ENCODE assay signal across 25 cellular contexts in genomic region chr19:474126-475078, GRCh38. TPM values are rescaled to one million over a fixed set of nuclear protein-coding genes. Genes with fewer than 3 reads are reported as not detected.
DNase-seq lines count a peak whose midpoint lies in the region; ATAC-seq and TF ChIP-seq lines count a peak whose summit lies in the region.
"Had no signal": no experiment of that assay in that cellular context is flagged by ENCODE, and none has a peak within 500 bp of the region (broad histone marks: within the 10 kb centered on the region; RNA-seq: fewer than 3 reads in every experiment).

No MANE protein-coding gene starts in this region.

- peak overlapping the region in 10 of 12 donors; percentile 13 to 85 (median 68) for H3K27ac ChIP-seq in heart left ventricle
- peak overlapping the region; percentile 82 for H3K27ac ChIP-seq in lower lobe of right lung
- peak overlapping the region; percentile 15 to 83 (median 74) for H3K27ac ChIP-seq in spleen
- H3K27ac ChIP-seq: cardiac muscle cell, epithelial cell of prostate, testis had no signal

- peaks cover 4% of the 10 kb centered on the region for H3K4me1 Mint-ChIP-seq in type B pancreatic cell (ENCODE audit: unreplicated experiment)
- H3K4me1 Mint-ChIP-seq: stimulated activated memory B cell treated with anti-CD40 and anti-IgM and Interleukin-4, amounts not matched to agents 10 μg/mL and 1 μg/mL and 100 μg/mL, for 72 hours; T-cell had no signal

- no peaks in the 10 kb centered on the region for H3K9me3 Mint-ChIP-seq in type B pancreatic cell
- H3K9me3 Mint-ChIP-seq: activated naive CD4-positive, alpha-beta T cell treated with anti-CD3 and anti-CD28 coated beads for 36 hours; CD4-positive, alpha-beta T cell; natural killer cell treated with Interleukin-12 subunit alpha and Interleukin-12 subunit beta and Interleukin-15 and Interleukin-18, amount 100 ng/mL, for 72 hours; stimulated activated memory B cell treated with anti-CD40 and anti-IgM and Interleukin-4, amounts not matched to agents 10 μg/mL and 1 μg/mL and 100 μg/mL, for 72 hours; T-cell had no signal

- H3K27me3 Mint-ChIP-seq in type B pancreatic cell, result no peaks in the 10 kb centered on the region

- peak overlapping the region in 7 of 12 donors; percentile 3 to 38 (median 27) for H3K4me3 ChIP-seq in heart left ventricle
- peak overlapping the region; percentile 29 for H3K4me3 ChIP-seq in lower lobe of right lung
- H3K4me3 ChIP-seq in spleen, result no peak overlapping the region
- H3K4me3 ChIP-seq: cardiac muscle cell, testis had no signal

- no peak overlapping the region for H3K27ac Mint-ChIP-seq in type B pancreatic cell
- H3K27ac Mint-ChIP-seq: activated naive CD4-positive, alpha-beta T cell treated with anti-CD3 and anti-CD28 coated beads for 36 hours; CD4-positive, alpha-beta T cell; natural killer cell treated with Interleukin-12 subunit alpha and Interleukin-12 subunit beta and Interleukin-15 and Interleukin-18, amount 100 ng/mL, for 72 hours; stimulated activated memory B cell treated with anti-CD40 and anti-IgM and Interleukin-4, amounts not matched to agents 10 μg/mL and 1 μg/mL and 100 μg/mL, for 72 hours; T-cell had no signal

- ATAC-seq in heart left ventricle, result peak; percentile 58 to 85 (median 74)
- peak; percentile 42 to 55 for ATAC-seq in lower lobe of right lung
- ATAC-seq in GM19328 (IDR thresholded peaks at IDR 0.05; ENCODE audit: unreplicated experiment), result no peak
- no peak for ATAC-seq in HG03097 (IDR thresholded peaks at IDR 0.05; ENCODE audit: low FRiP score, unreplicated experiment)
- ATAC-seq: activated CD4-positive, CD25-positive, alpha-beta regulatory T cell treated with anti-CD3 and anti-CD28 coated beads, Interleukin-2, amount 50 U/mL, for 24 hours; stimulated activated memory B cell treated with anti-CD40 and anti-IgM and Interleukin-4, amounts not matched to agents 10 μg/mL and 1 μg/mL and 100 μg/mL, for 72 hours; T-cell had no signal

- H3K4me3 Mint-ChIP-seq in type B pancreatic cell, result no peak overlapping the region
- H3K4me3 Mint-ChIP-seq: activated naive CD4-positive, alpha-beta T cell treated with anti-CD3 and anti-CD28 coated beads for 36 hours; CD4-positive, alpha-beta T cell; natural killer cell treated with Interleukin-12 subunit alpha and Interleukin-12 subunit beta and Interleukin-15 and Interleukin-18, amount 100 ng/mL, for 72 hours; stimulated activated memory B cell treated with anti-CD40 and anti-IgM and Interleukin-4, amounts not matched to agents 10 μg/mL and 1 μg/mL and 100 μg/mL, for 72 hours; T-cell had no signal

- no peaks in the 10 kb centered on the region for H3K9me3 ChIP-seq in heart left ventricle
- H3K9me3 ChIP-seq in lower lobe of right lung, result no peaks in the 10 kb centered on the region
- H3K9me3 ChIP-seq in spleen, result no peaks in the 10 kb centered on the region
- H3K9me3 ChIP-seq: testis had no signal

- intact Hi-C loops in heart left ventricle (cut with DNase I), result loop anchor here in 1 of 10 donors (10.0 kb wide), 1 partner anchor 80 kb away; no protein-coding TSS in a partner anchor
- intact Hi-C loops in lower lobe of right lung (cut with DNase I), result no loop called here
- intact Hi-C loops in spleen (cut with DNase I; ENCODE audit: low total_unique reads), result no loop called here

- no peaks in the 10 kb centered on the region for H3K36me3 Mint-ChIP-seq in type B pancreatic cell
- H3K36me3 Mint-ChIP-seq: natural killer cell treated with Interleukin-12 subunit alpha and Interleukin-12 subunit beta and Interleukin-15 and Interleukin-18, amount 100 ng/mL, for 72 hours; stimulated activated memory B cell treated with anti-CD40 and anti-IgM and Interleukin-4, amounts not matched to agents 10 μg/mL and 1 μg/mL and 100 μg/mL, for 72 hours; T-cell had no signal

- no peak for TF ChIP-seq POLR2A in heart left ventricle (IDR thresholded peaks at IDR 0.05)
- no peak for TF ChIP-seq POLR2A in spleen (IDR thresholded peaks at IDR 0.05)

- H3K4me1 ChIP-seq in heart left ventricle, result peaks cover 0 to 14% (median 6%) of the 10 kb centered on the region in 12 donors
- H3K4me1 ChIP-seq in lower lobe of right lung, result no peaks in the 10 kb centered on the region
- peaks cover 0 to 17% (median 5%) of the 10 kb centered on the region in 6 donors for H3K4me1 ChIP-seq in spleen
- H3K4me1 ChIP-seq: testis had no signal

- H3K36me3 ChIP-seq in heart left ventricle (no peaks in the 10 kb centered on the region), lower lobe of right lung (no peaks in the 10 kb centered on the region), spleen (no peaks in the 10 kb centered on the region)
- H3K36me3 ChIP-seq: cardiac muscle cell had no signal

- peak in 3 of 12 donors; percentile 9 to 23 (median 23) for TF ChIP-seq CTCF in heart left ventricle (IDR thresholded peaks at IDR 0.05)
- peak; percentile 34 for TF ChIP-seq CTCF in lower lobe of right lung (IDR thresholded peaks at IDR 0.05)
- peak in 2 of 11 experiments; percentile 23 to 29 for TF ChIP-seq CTCF in spleen (IDR thresholded peaks at IDR 0.05 in 8 of 11, conservative IDR thresholded peaks at IDR 0.05 in 3 of 11)
- TF ChIP-seq CTCF in type B pancreatic cell (conservative IDR thresholded peaks at IDR 0.05), result no peak

- DNase-seq in RPMI7951 (ENCODE audit: low read depth), result peak; percentile 41
- peak in 4 of 5 donors; percentile 45 to 75 (median 56) for DNase-seq in heart left ventricle
- no peak for DNase-seq in lower lobe of right lung
- peak; percentile 75 for DNase-seq in spleen
- no peak for DNase-seq in type B pancreatic cell (ENCODE audit: extremely low spot score, unreplicated experiment)
- DNase-seq in anterior cingulate cortex (lab: John Stamatoyannopoulos, UW), result no peak
- DNase-seq: activated naive CD4-positive, alpha-beta T cell treated with anti-CD3 and anti-CD28 coated beads for 36 hours; activated T-cell treated with anti-CD3 and anti-CD28 coated beads, Interleukin-2, amount 50 U/mL, for 1 hour; amygdala; CD4-positive, alpha-beta T cell; midbrain; NCI-H1694 treated with DMSO at 0.1 percent for 48 hours; NCI-H774; stimulated activated CD4-positive, alpha-beta T cell treated with anti-CD3 and anti-CD28 coated beads, Interleukin-2, amount 100 ng/mL, for 24 hours; T-cell; testis had no signal

- H3K27me3 ChIP-seq in heart left ventricle (no peaks in the 10 kb centered on the region), lower lobe of right lung (ENCODE audit: low read depth) (no peaks in the 10 kb centered on the region), spleen (replicated peaks in 1 of 7) (peaks cover 0 to 21% (median 0%) of the 10 kb centered on the region in 7 donors)
- H3K27me3 ChIP-seq: cardiac muscle cell, testis had no signal

- 51 to 68% (median 62%) methylated on average over 35 to 57 of the region's 57 CpGs for WGBS in heart left ventricle, 4 donors
- whole genome bisulfite sequencing in spleen, 5 donors, result 55 to 77% (median 59%) methylated on average over 10 to 57 of the region's 57 CpGs

RNA-seq across cellular contexts. Expression of gene SHC2, which starts 13.6 kb away (rescaled TPM):
- total RNA-seq in RPMI7951 (2014; rRNA removed; shearing (Covaris generic)), result 0.10 TPM in 1 of 2 replicates, not detected in the other
- total RNA-seq in heart left ventricle (10 to 100 TPM in 7 of 9 donors, 1 to 10 TPM in 2; 9.1 to 35.8 (median 14.6) TPM), lower lobe of right lung (24.0 TPM), spleen (10 to 100 TPM; 25.5 to 90.1 (median 43.2) TPM), type B pancreatic cell (ENCODE audit: low replicate concordance) (35.4 and 40.5 TPM in 2 replicates)
- polyA plus RNA-seq in heart left ventricle (10 to 100 TPM in 1 of 2 donors, 1 to 10 TPM in 1; 6.7 to 22.3 TPM), spleen (100 to 1,000 TPM in 1 of 3 donors, 10 to 100 TPM in 2; 19.6 to 123 (median 78.5) TPM)
- total RNA-seq: activated naive CD4-positive, alpha-beta T cell treated with anti-CD3 and anti-CD28 coated beads for 36 hours had no signal

RNA-seq across cellular contexts. Expression of gene MADCAM1, which starts 21.9 kb away (rescaled TPM):
- total RNA-seq in RPMI7951 (2014; rRNA removed; shearing (Covaris generic)), result 0.12 TPM in 1 of 2 replicates, not detected in the other
- under 1 TPM in 8 of 9 donors, not detected in 1; 0.23 to 0.56 (median 0.36) TPM for total RNA-seq in heart left ventricle
- under 1 TPM; 0.04 to 0.61 TPM for polyA plus RNA-seq in heart left ventricle
- total RNA-seq in lower lobe of right lung, result 0.92 TPM
- total RNA-seq in spleen, result 10 to 100 TPM in 3 of 7 donors, 1 to 10 TPM in 4; 5.1 to 33.6 (median 5.9) TPM
- 10 to 100 TPM in 1 of 3 donors, 1 to 10 TPM in 2; 3.0 to 23.9 (median 3.4) TPM for polyA plus RNA-seq in spleen
- total RNA-seq in type B pancreatic cell (ENCODE audit: low replicate concordance), result 0.74 and 2.7 TPM in 2 replicates
- total RNA-seq: dermis microvascular lymphatic vessel endothelial cell, HT1080 had no signal

RNA-seq across cellular contexts. Expression of gene TPGS1, which starts 32.9 kb away (rescaled TPM):
- 26.2 and 48.8 TPM in 2 replicates for total RNA-seq in RPMI7951 (2014; rRNA removed; shearing (Covaris generic))
- total RNA-seq in heart left ventricle (10 to 100 TPM in 8 of 9 donors, 1 to 10 TPM in 1; 5.7 to 39.3 (median 11.3) TPM), lower lobe of right lung (18.8 TPM), spleen (10 to 100 TPM; 16.1 to 23.7 (median 19.5) TPM), type B pancreatic cell (ENCODE audit: low replicate concordance) (18.0 and 26.1 TPM in 2 replicates)
- polyA plus RNA-seq in heart left ventricle (10 to 100 TPM; 18.3 to 18.6 TPM), spleen (10 to 100 TPM in 2 of 3 donors, 1 to 10 TPM in 1; 9.8 to 24.4 (median 19.4) TPM)

RNA-seq across cellular contexts. Expression of gene CDC34, which starts 57.2 kb away (rescaled TPM):
- 56.4 and 61.8 TPM in 2 replicates for total RNA-seq in RPMI7951 (2014; rRNA removed; shearing (Covaris generic))
- total RNA-seq in heart left ventricle, result 100 to 1,000 TPM in 3 of 9 donors, 10 to 100 TPM in 6; 61.9 to 200 (median 84.6) TPM
- 100 to 1,000 TPM; 122 to 148 TPM for polyA plus RNA-seq in heart left ventricle
- total RNA-seq in lower lobe of right lung, result 40.0 TPM
- 10 to 100 TPM; 36.5 to 52.4 (median 48.3) TPM for total RNA-seq in spleen
- 10 to 100 TPM; 35.9 to 83.9 (median 68.7) TPM for polyA plus RNA-seq in spleen
- total RNA-seq in type B pancreatic cell (ENCODE audit: low replicate concordance), result 93.0 and 95.0 TPM in 2 replicates

Comparison
In these comparisons a context has a peak if more than half of its experiments do, and no peak if none do; other contexts are left out.
1. DNase-seq: peak in RPMI7951 (single experiment), heart left ventricle (4 of 5) and spleen (single experiment); none in lower lobe of right lung (single experiment), type B pancreatic cell (single experiment) and anterior cingulate cortex (0 of 58).
2. ATAC-seq: peak in heart left ventricle (4 of 4) and lower lobe of right lung (2 of 2); none in GM19328 (single experiment) and HG03097 (single experiment).
3. H3K4me3 ChIP-seq: peak in heart left ventricle (7 of 12) and lower lobe of right lung (single experiment); none in spleen (0 of 8).
4. Peak in every context shown above with its lines, with median percentiles within 50 percentile points of each other: H3K27ac ChIP-seq.